ENCODE assay signal across 11 cellular contexts in genomic region chr9:68895741-68896478, GRCh38.
DNase-seq lines count a peak whose midpoint lies in the region; ATAC-seq and TF ChIP-seq lines count a peak whose summit lies in the region.
"Had no signal": no experiment of that assay in that cellular context is flagged by ENCODE, and none has a peak within 500 bp of the region (broad histone marks: within the 10 kb centered on the region; RNA-seq: fewer than 3 reads in every experiment).

No MANE protein-coding gene starts in this region.

- peak overlapping the region; percentile 82 for H3K27ac Mint-ChIP-seq in activated CD4-positive, alpha-beta T cell treated with anti-CD3 and anti-CD28 coated beads, Interleukin-2, amount 10 ng/mL, durations not matched to agents 24 days and 14 days
- peak overlapping the region; percentile 80 for H3K27ac Mint-ChIP-seq in activated naive CD8-positive, alpha-beta T cell treated with anti-CD3 and anti-CD28 coated beads, Interleukin-2, amount 10 ng/mL, durations not matched to agents 7 days and 5 days
- peak overlapping the region; percentile 74 for H3K27ac Mint-ChIP-seq in stimulated activated memory B cell treated with anti-CD40 and anti-IgM and Interleukin-4, amounts not matched to agents 10 μg/mL and 1 μg/mL and 100 μg/mL, for 72 hours

- H3K9me3 ChIP-seq in BE2C = no peaks in the 10 kb centered on the region
- H3K9me3 ChIP-seq: A549 had no signal

- no peaks in the 10 kb centered on the region for H3K9me3 Mint-ChIP-seq in activated CD4-positive, alpha-beta T cell treated with anti-CD3 and anti-CD28 coated beads, Interleukin-2, amount 10 ng/mL, durations not matched to agents 24 days and 14 days
- no peaks in the 10 kb centered on the region for H3K9me3 Mint-ChIP-seq in activated naive CD8-positive, alpha-beta T cell treated with anti-CD3 and anti-CD28 coated beads, Interleukin-2, amount 10 ng/mL, durations not matched to agents 7 days and 5 days
- no peaks in the 10 kb centered on the region for H3K9me3 Mint-ChIP-seq in stimulated activated memory B cell treated with anti-CD40 and anti-IgM and Interleukin-4, amounts not matched to agents 10 μg/mL and 1 μg/mL and 100 μg/mL, for 72 hours
- H3K9me3 Mint-ChIP-seq: central memory CD8-positive, alpha-beta T cell had no signal

- no peaks in the 10 kb centered on the region for H3K27me3 Mint-ChIP-seq in activated CD4-positive, alpha-beta T cell treated with anti-CD3 and anti-CD28 coated beads, Interleukin-2, amount 10 ng/mL, durations not matched to agents 24 days and 14 days
- H3K27me3 Mint-ChIP-seq in activated naive CD8-positive, alpha-beta T cell treated with anti-CD3 and anti-CD28 coated beads, Interleukin-2, amount 10 ng/mL, durations not matched to agents 7 days and 5 days = peaks cover 5% of the 10 kb centered on the region
- no peaks in the 10 kb centered on the region for H3K27me3 Mint-ChIP-seq in stimulated activated memory B cell treated with anti-CD40 and anti-IgM and Interleukin-4, amounts not matched to agents 10 μg/mL and 1 μg/mL and 100 μg/mL, for 72 hours
- H3K27me3 Mint-ChIP-seq: central memory CD8-positive, alpha-beta T cell had no signal

- intact Hi-C loops in activated CD4-positive, alpha-beta T cell treated with anti-CD3 and anti-CD28 coated beads, Interleukin-2, amount 10 ng/mL, durations not matched to agents 24 days and 14 days (cut with micrococcal nuclease) = loop anchor here (2.0 kb wide), 3 partner anchors 21 to 79 kb away; no protein-coding TSS in a partner anchor

- DNase-seq in activated CD4-positive, alpha-beta T cell treated with anti-CD3 and anti-CD28 coated beads, Interleukin-2, amount 10 ng/mL, durations not matched to agents 24 days and 14 days = peak; percentile 75
- no peak for DNase-seq in activated CD4-positive, alpha-beta T cell treated with anti-CD3 and anti-CD28 coated beads for 48 hours
- no peak for DNase-seq in activated naive CD8-positive, alpha-beta T cell treated with anti-CD3 and anti-CD28 coated beads, Interleukin-2, amount 10 ng/mL, durations not matched to agents 7 days and 5 days
- DNase-seq in mesenteric fat pad (ENCODE audit: low spot score) = no peak
- DNase-seq in BE2C = no peak
- DNase-seq in SKM-1 treated with dmso at 0.1 percent for 144 hours (lab: John Stamatoyannopoulos, UW; ENCODE audit: unreplicated experiment) = no peak
- DNase-seq: NCI-H1436 had no signal

- H3K36me3 ChIP-seq in BE2C = no peaks in the 10 kb centered on the region

- H3K4me3 ChIP-seq in BE2C (ENCODE audit: low read depth, low read length) = no peak overlapping the region
- H3K4me3 ChIP-seq: A549 had no signal

- H3K4me1 Mint-ChIP-seq in activated CD4-positive, alpha-beta T cell treated with anti-CD3 and anti-CD28 coated beads, Interleukin-2, amount 10 ng/mL, durations not matched to agents 24 days and 14 days = peaks cover 46% of the 10 kb centered on the region
- peaks cover 21% of the 10 kb centered on the region for H3K4me1 Mint-ChIP-seq in activated naive CD8-positive, alpha-beta T cell treated with anti-CD3 and anti-CD28 coated beads, Interleukin-2, amount 10 ng/mL, durations not matched to agents 7 days and 5 days
- H3K4me1 Mint-ChIP-seq in stimulated activated memory B cell treated with anti-CD40 and anti-IgM and Interleukin-4, amounts not matched to agents 10 μg/mL and 1 μg/mL and 100 μg/mL, for 72 hours = peaks cover 52% of the 10 kb centered on the region

- H3K4me1 ChIP-seq in BE2C = no peaks in the 10 kb centered on the region
- H3K4me1 ChIP-seq: A549 had no signal

- no peak for TF ChIP-seq CTCF in BE2C (IDR thresholded peaks at IDR 0.05; ENCODE audit: low read depth, low read length)

- H3K36me3 Mint-ChIP-seq in activated CD4-positive, alpha-beta T cell treated with anti-CD3 and anti-CD28 coated beads, Interleukin-2, amount 10 ng/mL, durations not matched to agents 24 days and 14 days (ENCODE audit: low read depth) = peaks cover 16% of the 10 kb centered on the region
- H3K36me3 Mint-ChIP-seq in activated naive CD8-positive, alpha-beta T cell treated with anti-CD3 and anti-CD28 coated beads, Interleukin-2, amount 10 ng/mL, durations not matched to agents 7 days and 5 days = peaks cover 3% of the 10 kb centered on the region
- H3K36me3 Mint-ChIP-seq in stimulated activated memory B cell treated with anti-CD40 and anti-IgM and Interleukin-4, amounts not matched to agents 10 μg/mL and 1 μg/mL and 100 μg/mL, for 72 hours = peaks cover 54% of the 10 kb centered on the region

- POLR2A ChIA-PET in activated naive CD8-positive, alpha-beta T cell treated with anti-CD3 and anti-CD28 coated beads, Interleukin-2, amount 10 ng/mL, durations not matched to agents 7 days and 5 days (lab: Charles Lee) = interaction anchor here (0.6 kb wide), 1 partner anchor 221 kb away, joined by 3 read pairs; no protein-coding TSS in a partner anchor

- 0 out of 2 replicates have a peak, but pooled peaks cover 4% of the 10 kb centered on the region for H3K27me3 ChIP-seq in BE2C

- H3K4me3 Mint-ChIP-seq in activated CD4-positive, alpha-beta T cell treated with anti-CD3 and anti-CD28 coated beads, Interleukin-2, amount 10 ng/mL, durations not matched to agents 24 days and 14 days = peak overlapping the region; percentile 73
- peak overlapping the region; percentile 59 for H3K4me3 Mint-ChIP-seq in activated naive CD8-positive, alpha-beta T cell treated with anti-CD3 and anti-CD28 coated beads, Interleukin-2, amount 10 ng/mL, durations not matched to agents 7 days and 5 days
- peak overlapping the region; percentile 47 for H3K4me3 Mint-ChIP-seq in stimulated activated memory B cell treated with anti-CD40 and anti-IgM and Interleukin-4, amounts not matched to agents 10 μg/mL and 1 μg/mL and 100 μg/mL, for 72 hours

- peak; percentile 87 for ATAC-seq in HG03025 (IDR thresholded peaks at IDR 0.05; ENCODE audit: low FRiP score, unreplicated experiment)
- peak; percentile 94 for ATAC-seq in activated naive CD8-positive, alpha-beta T cell treated with anti-CD3 and anti-CD28 coated beads, Interleukin-2, amount 10 ng/mL, durations not matched to agents 7 days and 5 days (ENCODE audit: low read depth)
- ATAC-seq in stimulated activated memory B cell treated with anti-CD40 and anti-IgM and Interleukin-4, amounts not matched to agents 10 μg/mL and 1 μg/mL and 100 μg/mL, for 72 hours = peak; percentile 80
- ATAC-seq: A549 had no signal
